22 cellular contexts compared by ENCODE assay signal in the genomic region with DNA sequence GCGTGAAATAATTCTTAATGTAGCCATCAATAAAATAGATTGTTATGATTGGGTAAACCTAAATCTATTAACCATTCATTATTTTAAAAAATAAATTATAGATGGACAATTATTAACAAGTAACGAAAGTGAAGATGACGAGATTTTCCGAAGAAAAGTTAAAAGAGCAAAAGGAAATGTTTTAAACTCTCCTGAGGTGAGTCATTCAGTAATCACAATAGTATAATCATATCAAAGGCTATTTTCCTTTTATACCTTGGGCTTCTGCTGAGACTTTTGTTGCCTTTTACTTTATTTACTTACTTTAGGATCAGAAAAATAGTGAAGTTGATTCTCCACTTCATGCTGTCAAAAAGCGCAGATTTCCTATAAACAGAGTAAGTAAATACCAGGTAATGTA. TPM values are rescaled to one million over a fixed set of nuclear protein-coding genes. Genes with fewer than 3 reads are reported as not detected.
DNase-seq lines count a peak whose midpoint lies in the region; ATAC-seq, FAIRE-seq and TF ChIP-seq lines count a peak whose summit lies in the region.
"Had no signal": no experiment of that assay in that cellular context is flagged by ENCODE, and none has a peak within 500 bp of the region (broad histone marks: within the 10 kb centered on the region; RNA-seq: fewer than 3 reads in every experiment).

No MANE protein-coding gene starts in this region.

- no peak overlapping the region for H3K27ac Mint-ChIP-seq in nephron progenitor cell
- H3K27ac Mint-ChIP-seq in activated CD4-positive, alpha-beta T cell treated with anti-CD3 and anti-CD28 coated beads, Interleukin-2, amount 10 ng/mL, durations not matched to agents 24 days and 14 days = no peak overlapping the region

- no peaks in the 10 kb centered on the region for H3K9me2 ChIP-seq in SK-N-SH

- H3K27ac ChIP-seq in SK-N-SH (ENCODE audit: low read depth in 2 of 2, low read length in 1 of 2) = peak overlapping the region in 1 of 2 experiments; percentile 39; a peak in 2 of 4 replicates
- H3K27ac ChIP-seq in SJSA1 = 0 out of 2 replicates have a peak overlapping the region, but pooled peaks have one; percentile 3
- H3K27ac ChIP-seq in uterus = no peak overlapping the region
- H3K27ac ChIP-seq: 22Rv1, SJCRH30 had no signal

- TF ChIP-seq CTCF in SK-N-SH (IDR thresholded peaks at IDR 0.05) (no peak), uterus (IDR thresholded peaks at IDR 0.05) (no peak), nephron progenitor cell (IDR thresholded peaks at IDR 0.05) (no peak)

- peak overlapping the region; percentile 41; the same call in 1 of the 2 replicates for H3K4me2 ChIP-seq in SK-N-SH

- no peaks in the 10 kb centered on the region for H3F3A ChIP-seq in SK-N-SH (replicated peaks; ENCODE audit: insufficient read depth)

- 62% methylated on average over 5 of the region's 5 CpGs for WGBS in SK-N-SH (ENCODE audit: low lambda C conversion rate)

- H4K20me1 ChIP-seq in SK-N-SH (ENCODE audit: insufficient read depth) = no peaks in the 10 kb centered on the region

- DNase-seq in SK-N-SH (no peak), SJSA1 (ENCODE audit: low read depth in 1 of 2, low spot score in 2 of 2) (peak in 1 of 2 experiments; percentile 5), GM19240 (ENCODE audit: insufficient read length, low spot score) (no peak), uterus (no peak), nephron progenitor cell (no peak)
- DNase-seq in activated CD4-positive, alpha-beta T cell treated with anti-CD3 and anti-CD28 coated beads, Interleukin-2, amount 10 ng/mL, durations not matched to agents 24 days and 14 days = no peak
- DNase-seq: C1 segment of cervical spinal cord; DMS79 treated with DMSO at 0.1 percent for 48 hours; GF-D8; NCI-H1417; NCI-H1930; NCI-H526 treated with DMSO at 0.1 percent for 48 hours; NK-92 treated with Interleukin-12 subunit alpha and Interleukin-12 subunit beta, amount 100 ng/mL, for 24 hours; OCI-M1; RPMI8226; SJCRH30 had no signal

- no peak overlapping the region for H3K9ac ChIP-seq in SK-N-SH

- H3K36me3 ChIP-seq in SK-N-SH (replicated peaks in 1 of 2; ENCODE audit: control insufficient read depth in 1 of 2, insufficient read depth in 2 of 2, low read length in 1 of 2) (no peaks in the 10 kb centered on the region), SJSA1 (peaks cover 4% of the 10 kb centered on the region; the same call in 1 of the 2 replicates), uterus (no peaks in the 10 kb centered on the region)

- CTCF ChIA-PET in SK-N-SH (lab: Yijun Ruan, JAX) = no interaction called here

- no peaks in the 10 kb centered on the region for H3K4me1 Mint-ChIP-seq in nephron progenitor cell
- H3K4me1 Mint-ChIP-seq in activated CD4-positive, alpha-beta T cell treated with anti-CD3 and anti-CD28 coated beads, Interleukin-2, amount 10 ng/mL, durations not matched to agents 24 days and 14 days = no peaks in the 10 kb centered on the region

- H3K27me3 Mint-ChIP-seq in nephron progenitor cell (ENCODE audit: low read depth, poor library complexity) = no peaks in the 10 kb centered on the region
- H3K27me3 Mint-ChIP-seq in activated CD4-positive, alpha-beta T cell treated with anti-CD3 and anti-CD28 coated beads, Interleukin-2, amount 10 ng/mL, durations not matched to agents 24 days and 14 days = no peaks in the 10 kb centered on the region

- POLR2A ChIA-PET in SK-N-SH (lab: Yijun Ruan, JAX) = no interaction called here

- intact Hi-C loops in uterus (cut with DNase I; ENCODE audit: low total_unique reads) = no loop called here
- intact Hi-C loops in activated CD4-positive, alpha-beta T cell treated with anti-CD3 and anti-CD28 coated beads, Interleukin-2, amount 10 ng/mL, durations not matched to agents 24 days and 14 days (cut with micrococcal nuclease) = no loop called here

- no peak for TF ChIP-seq EP300 in SK-N-SH (IDR thresholded peaks at IDR 0.05; ENCODE audit: borderline replicate concordance in 1 of 2, low read depth in 1 of 2, low read length in 1 of 2)

- no peak overlapping the region for H2AFZ ChIP-seq in SK-N-SH (ENCODE audit: low read depth)

- H3K4me3 Mint-ChIP-seq in nephron progenitor cell = no peak overlapping the region
- no peak overlapping the region for H3K4me3 Mint-ChIP-seq in activated CD4-positive, alpha-beta T cell treated with anti-CD3 and anti-CD28 coated beads, Interleukin-2, amount 10 ng/mL, durations not matched to agents 24 days and 14 days

- H3K79me2 ChIP-seq in SK-N-SH (ENCODE audit: insufficient read depth) = no peaks in the 10 kb centered on the region

- H3K36me3 Mint-ChIP-seq in nephron progenitor cell (ENCODE audit: low read depth) = peaks cover 16% of the 10 kb centered on the region
- H3K36me3 Mint-ChIP-seq in activated CD4-positive, alpha-beta T cell treated with anti-CD3 and anti-CD28 coated beads, Interleukin-2, amount 10 ng/mL, durations not matched to agents 24 days and 14 days (ENCODE audit: low read depth) = peaks cover 3% of the 10 kb centered on the region

- FAIRE-seq in endometrium (lab: Jason Lieb, UNC) = peak; percentile 35
- FAIRE-seq: GM12891, GM18507, H1 had no signal

- H3K27me3 ChIP-seq in SK-N-SH (ENCODE audit: insufficient read depth) = no peaks in the 10 kb centered on the region
- no peaks in the 10 kb centered on the region for H3K27me3 ChIP-seq in SJSA1 (replicated peaks)
- no peaks in the 10 kb centered on the region for H3K27me3 ChIP-seq in uterus
- H3K27me3 ChIP-seq: SJCRH30 had no signal

- no peaks in the 10 kb centered on the region for H3K9me3 Mint-ChIP-seq in nephron progenitor cell
- no peaks in the 10 kb centered on the region for H3K9me3 Mint-ChIP-seq in activated CD4-positive, alpha-beta T cell treated with anti-CD3 and anti-CD28 coated beads, Interleukin-2, amount 10 ng/mL, durations not matched to agents 24 days and 14 days

- TF ChIP-seq RAD21 in SK-N-SH (IDR thresholded peaks at IDR 0.05; ENCODE audit: low read length) = no peak

- ATAC-seq in SK-N-SH treated with all-trans-retinoic acid at 6 μM for 48 hours = no peak

- H3K4me3 ChIP-seq in SK-N-SH (ENCODE audit: low read depth in 2 of 2, low read length in 1 of 2) (no peak overlapping the region), SJSA1 (no peak overlapping the region), uterus (no peak overlapping the region)
- H3K4me3 ChIP-seq: SJCRH30 had no signal

- no peaks in the 10 kb centered on the region for H3K4me1 ChIP-seq in SK-N-SH (ENCODE audit: control insufficient read depth in 1 of 2, insufficient read depth in 2 of 2, low read depth in 1 of 2, low read length in 1 of 2)
- H3K4me1 ChIP-seq in SJSA1 (replicated peaks) = peaks cover 11% of the 10 kb centered on the region
- H3K4me1 ChIP-seq in uterus = no peaks in the 10 kb centered on the region
- H3K4me1 ChIP-seq: SJCRH30 had no signal

- TF ChIP-seq POLR2A in uterus (IDR thresholded peaks at IDR 0.05) = no peak

- H3K9me3 ChIP-seq in SK-N-SH (no peaks in the 10 kb centered on the region), SJSA1 (replicated peaks) (no peaks in the 10 kb centered on the region), uterus (no peaks in the 10 kb centered on the region)
- H3K9me3 ChIP-seq: SJCRH30 had no signal

TF ChIP-seq in SK-N-SH, 30 proteins besides CTCF, POLR2A, EP300 and RAD21:
- no peak for TF ChIP-seq TCF12 (IDR thresholded peaks at IDR 0.05)
- TF ChIP-seq RCOR1 (IDR thresholded peaks at IDR 0.05; ENCODE audit: low read length) = no peak
- no peak for TF ChIP-seq MXI1 (IDR thresholded peaks at IDR 0.05; ENCODE audit: low read depth, low read length)
- TF ChIP-seq JUND (IDR thresholded peaks at IDR 0.05) = no peak
- TF ChIP-seq, protein P1, sequence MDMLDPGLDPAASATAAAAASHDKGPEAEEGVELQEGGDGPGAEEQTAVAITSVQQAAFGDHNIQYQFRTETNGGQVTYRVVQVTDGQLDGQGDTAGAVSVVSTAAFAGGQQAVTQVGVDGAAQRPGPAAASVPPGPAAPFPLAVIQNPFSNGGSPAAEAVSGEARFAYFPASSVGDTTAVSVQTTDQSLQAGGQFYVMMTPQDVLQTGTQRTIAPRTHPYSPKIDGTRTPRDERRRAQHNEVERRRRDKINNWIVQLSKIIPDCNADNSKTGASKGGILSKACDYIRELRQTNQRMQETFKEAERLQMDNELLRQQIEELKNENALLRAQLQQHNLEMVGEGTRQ (IDR thresholded peaks at IDR 0.05; ENCODE audit: borderline replicate concordance, low read depth, low read length) = no peak
- TF ChIP-seq SIN3A (IDR thresholded peaks at IDR 0.05; ENCODE audit: borderline replicate concordance, low read depth, low read length) = no peak
- TF ChIP-seq GABPA (IDR thresholded peaks at IDR 0.05; ENCODE audit: low read depth) = no peak

TF ChIP-seq in SK-N-SH treated with all-trans-retinoic acid at 6 μM for 48 hours, 23 proteins besides CTCF, POLR2A, EP300 and RAD21:
- TF ChIP-seq SNAI2 (CRISPR knock-in tag; IDR thresholded peaks at IDR 0.05) = no peak

RNA-seq across cellular contexts. Expression of a gene that starts 45.6 kb away (rescaled TPM):
- 0.67 and 0.91 TPM in 2 replicates for polyA plus RNA-seq in SK-N-SH (2012; rRNA removed)
- polyA plus RNA-seq in SK-N-SH (2012; cell fraction: cytosol; rRNA removed) = 0.68 and 0.87 TPM in 2 replicates
- polyA plus RNA-seq in SK-N-SH (2012; cell fraction: nucleus; rRNA removed) = 1.9 and 2.8 TPM in 2 replicates
- 8.1 and 11.3 TPM in 2 replicates for total RNA-seq in SJSA1 (2014; rRNA removed; shearing (Covaris generic))
- 10 to 100 TPM in 1 of 4 donors, 1 to 10 TPM in 3; 6.9 to 25.7 (median 9.0) TPM for total RNA-seq in uterus
- 16.5 and 21.0 TPM in 2 replicates for total RNA-seq in activated CD4-positive, alpha-beta T cell treated with anti-CD3 and anti-CD28 coated beads, Interleukin-2, amount 10 ng/mL, durations not matched to agents 24 days and 14 days

RNA-seq across cellular contexts. Expression of a gene that starts 47.0 kb away (rescaled TPM):
- 21.8 and 24.5 TPM in 2 replicates for polyA plus RNA-seq in SK-N-SH (2012; rRNA removed)
- polyA plus RNA-seq in SK-N-SH (2012; cell fraction: cytosol; rRNA removed) = 35.8 and 58.8 TPM in 2 replicates
- 10.8 and 21.0 TPM in 2 replicates for polyA plus RNA-seq in SK-N-SH (2012; cell fraction: nucleus; rRNA removed)
- total RNA-seq in SJSA1 (2014; rRNA removed; shearing (Covaris generic)) = 31.7 and 56.9 TPM in 2 replicates
- 10 to 100 TPM; 20.2 to 57.7 (median 37.8) TPM for total RNA-seq in uterus
- 62.4 and 65.4 TPM in 2 replicates for total RNA-seq in activated CD4-positive, alpha-beta T cell treated with anti-CD3 and anti-CD28 coated beads, Interleukin-2, amount 10 ng/mL, durations not matched to agents 24 days and 14 days
